In genomic region chr14:96741151-96741977, GRCh38 we compare ENCODE assay signal across 1 cellular context.
A peak's percentile ranks its signal among the peaks of the same experiment; 100 is the strongest.
TF ChIP-seq lines count a peak whose summit lies in the region.

No MANE protein-coding gene starts in this region.

TF ChIP-seq in HEK293, 187 proteins besides CTCF, POLR2A, EP300 and RAD21 (continued from another document):
- TF ChIP-seq REST (tag by site-specific recombination; IDR thresholded peaks at IDR 0.05) = peak; percentile 33; the same call in 1 of the 2 replicates
- TF ChIP-seq, protein P1, sequence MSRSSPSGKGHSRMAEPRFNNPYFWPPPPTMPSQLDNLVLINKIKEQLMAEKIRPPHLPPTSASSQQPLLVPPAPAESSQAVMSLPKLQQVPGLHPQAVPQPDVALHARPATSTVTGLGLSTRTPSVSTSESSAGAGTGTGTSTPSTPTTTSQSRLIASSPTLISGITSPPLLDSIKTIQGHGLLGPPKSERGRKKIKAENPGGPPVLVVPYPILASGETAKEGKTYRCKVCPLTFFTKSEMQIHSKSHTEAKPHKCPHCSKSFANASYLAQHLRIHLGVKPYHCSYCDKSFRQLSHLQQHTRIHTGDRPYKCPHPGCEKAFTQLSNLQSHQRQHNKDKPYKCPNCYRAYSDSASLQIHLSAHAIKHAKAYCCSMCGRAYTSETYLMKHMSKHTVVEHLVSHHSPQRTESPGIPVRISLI (tag by site-specific recombination; IDR thresholded peaks at IDR 0.05) = peak; percentile 57; the same call in 1 of the 2 replicates
- peak; percentile 32; the same call in 1 of the 2 replicates for TF ChIP-seq ZNF394 (tag by site-specific recombination; IDR thresholded peaks at IDR 0.05; ENCODE audit: borderline replicate concordance)
- no peak for TF ChIP-seq SCRT1 (tag by site-specific recombination; IDR thresholded peaks at IDR 0.05; ENCODE audit: borderline replicate concordance)
- TF ChIP-seq GLIS2 (tag by site-specific recombination; IDR thresholded peaks at IDR 0.05) = peak; percentile 70
- TF ChIP-seq ZIC2 (tag by site-specific recombination; IDR thresholded peaks at IDR 0.05) = peak; percentile 82
- TF ChIP-seq HOXA7 (CRISPR knock-in tag; IDR thresholded peaks at IDR 0.05; ENCODE audit: borderline replicate concordance) = no peak
- TF ChIP-seq YY2 (tag by site-specific recombination; IDR thresholded peaks at IDR 0.05) = no peak
- TF ChIP-seq, protein P2, sequence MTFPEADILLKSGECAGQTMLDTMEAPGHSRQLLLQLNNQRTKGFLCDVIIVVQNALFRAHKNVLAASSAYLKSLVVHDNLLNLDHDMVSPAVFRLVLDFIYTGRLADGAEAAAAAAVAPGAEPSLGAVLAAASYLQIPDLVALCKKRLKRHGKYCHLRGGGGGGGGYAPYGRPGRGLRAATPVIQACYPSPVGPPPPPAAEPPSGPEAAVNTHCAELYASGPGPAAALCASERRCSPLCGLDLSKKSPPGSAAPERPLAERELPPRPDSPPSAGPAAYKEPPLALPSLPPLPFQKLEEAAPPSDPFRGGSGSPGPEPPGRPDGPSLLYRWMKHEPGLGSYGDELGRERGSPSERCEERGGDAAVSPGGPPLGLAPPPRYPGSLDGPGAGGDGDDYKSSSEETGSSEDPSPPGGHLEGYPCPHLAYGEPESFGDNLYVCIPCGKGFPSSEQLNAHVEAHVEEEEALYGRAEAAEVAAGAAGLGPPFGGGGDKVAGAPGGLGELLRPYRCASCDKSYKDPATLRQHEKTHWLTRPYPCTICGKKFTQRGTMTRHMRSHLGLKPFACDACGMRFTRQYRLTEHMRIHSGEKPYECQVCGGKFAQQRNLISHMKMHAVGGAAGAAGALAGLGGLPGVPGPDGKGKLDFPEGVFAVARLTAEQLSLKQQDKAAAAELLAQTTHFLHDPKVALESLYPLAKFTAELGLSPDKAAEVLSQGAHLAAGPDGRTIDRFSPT (tag by site-specific recombination; IDR thresholded peaks at IDR 0.05) = no peak
- TF ChIP-seq ZNF292 (tag by site-specific recombination; IDR thresholded peaks at IDR 0.05; ENCODE audit: borderline replicate concordance, low read depth) = no peak
- no peak for TF ChIP-seq ZNF16 (tag by site-specific recombination; IDR thresholded peaks at IDR 0.05; ENCODE audit: low read depth)
- peak; percentile 94; the same call in 1 of the 2 replicates for TF ChIP-seq ZNF560 (tag by site-specific recombination; IDR thresholded peaks at IDR 0.05; ENCODE audit: borderline replicate concordance)
- TF ChIP-seq, protein P3, sequence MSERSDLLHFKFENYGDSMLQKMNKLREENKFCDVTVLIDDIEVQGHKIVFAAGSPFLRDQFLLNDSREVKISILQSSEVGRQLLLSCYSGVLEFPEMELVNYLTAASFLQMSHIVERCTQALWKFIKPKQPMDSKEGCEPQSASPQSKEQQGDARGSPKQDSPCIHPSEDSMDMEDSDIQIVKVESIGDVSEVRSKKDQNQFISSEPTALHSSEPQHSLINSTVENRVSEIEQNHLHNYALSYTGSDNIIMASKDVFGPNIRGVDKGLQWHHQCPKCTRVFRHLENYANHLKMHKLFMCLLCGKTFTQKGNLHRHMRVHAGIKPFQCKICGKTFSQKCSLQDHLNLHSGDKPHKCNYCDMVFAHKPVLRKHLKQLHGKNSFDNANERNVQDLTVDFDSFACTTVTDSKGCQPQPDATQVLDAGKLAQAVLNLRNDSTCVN (tag by site-specific recombination; optimal IDR thresholded peaks at IDR 0.05) = peak; percentile 28
- no peak for TF ChIP-seq HOXC10 (CRISPR knock-in tag; IDR thresholded peaks at IDR 0.05)
- no peak for TF ChIP-seq PRDM1 (tag by site-specific recombination; IDR thresholded peaks at IDR 0.05)
- TF ChIP-seq ZNF610 (tag by site-specific recombination; IDR thresholded peaks at IDR 0.05; ENCODE audit: borderline replicate concordance) = peak; percentile 93
